In the genomic region with DNA sequence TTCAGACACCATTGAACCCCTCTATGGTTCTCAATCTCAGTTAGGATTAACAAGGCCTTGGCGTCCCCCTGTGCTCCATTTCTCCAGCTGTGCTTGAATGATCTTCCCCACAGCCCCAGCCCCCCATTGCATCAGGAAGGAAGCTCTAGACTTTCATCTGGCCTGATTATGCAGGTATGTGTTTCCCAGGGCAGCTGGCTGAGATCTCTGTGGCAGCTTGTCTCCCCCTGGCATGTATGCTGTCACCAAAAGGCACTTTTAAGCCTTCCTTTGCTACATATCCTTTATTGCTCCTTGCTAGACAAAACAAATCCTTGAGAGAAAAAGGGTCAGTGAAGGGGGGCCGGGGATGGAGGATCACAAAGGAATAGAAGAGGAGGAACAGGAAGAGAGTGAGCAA, we compare ENCODE assay signal across 1 cellular context.
TF ChIP-seq lines count a peak whose summit lies in the region.

No MANE protein-coding gene starts in this region.

TF ChIP-seq in WTC11, 78 proteins besides CTCF, POLR2A, EP300 and RAD21 (continued from another document and continues in another):
- TF ChIP-seq, protein P1, sequence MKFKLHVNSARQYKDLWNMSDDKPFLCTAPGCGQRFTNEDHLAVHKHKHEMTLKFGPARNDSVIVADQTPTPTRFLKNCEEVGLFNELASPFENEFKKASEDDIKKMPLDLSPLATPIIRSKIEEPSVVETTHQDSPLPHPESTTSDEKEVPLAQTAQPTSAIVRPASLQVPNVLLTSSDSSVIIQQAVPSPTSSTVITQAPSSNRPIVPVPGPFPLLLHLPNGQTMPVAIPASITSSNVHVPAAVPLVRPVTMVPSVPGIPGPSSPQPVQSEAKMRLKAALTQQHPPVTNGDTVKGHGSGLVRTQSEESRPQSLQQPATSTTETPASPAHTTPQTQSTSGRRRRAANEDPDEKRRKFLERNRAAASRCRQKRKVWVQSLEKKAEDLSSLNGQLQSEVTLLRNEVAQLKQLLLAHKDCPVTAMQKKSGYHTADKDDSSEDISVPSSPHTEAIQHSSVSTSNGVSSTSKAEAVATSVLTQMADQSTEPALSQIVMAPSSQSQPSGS (CRISPR knock-in tag; IDR thresholded peaks at IDR 0.05; ENCODE audit: borderline replicate concordance, low read depth), result no peak
- TF ChIP-seq ELF4 (CRISPR knock-in tag; IDR thresholded peaks at IDR 0.05; ENCODE audit: low read depth), result no peak
- TF ChIP-seq TEAD1 (CRISPR knock-in tag; IDR thresholded peaks at IDR 0.05), result peak; percentile 96
- TF ChIP-seq CREM (CRISPR knock-in tag; IDR thresholded peaks at IDR 0.05), result no peak
- no peak for TF ChIP-seq ZNF396 (CRISPR knock-in tag; IDR thresholded peaks at IDR 0.05; ENCODE audit: borderline replicate concordance)
- TF ChIP-seq ETV6 (CRISPR knock-in tag; IDR thresholded peaks at IDR 0.05), result peak; percentile 95; the same call in 1 of the 2 replicates
- TF ChIP-seq ZNF219 (CRISPR knock-in tag; IDR thresholded peaks at IDR 0.05; ENCODE audit: borderline replicate concordance), result peak; percentile 69; the same call in 1 of the 2 replicates
- TF ChIP-seq, protein P2, sequence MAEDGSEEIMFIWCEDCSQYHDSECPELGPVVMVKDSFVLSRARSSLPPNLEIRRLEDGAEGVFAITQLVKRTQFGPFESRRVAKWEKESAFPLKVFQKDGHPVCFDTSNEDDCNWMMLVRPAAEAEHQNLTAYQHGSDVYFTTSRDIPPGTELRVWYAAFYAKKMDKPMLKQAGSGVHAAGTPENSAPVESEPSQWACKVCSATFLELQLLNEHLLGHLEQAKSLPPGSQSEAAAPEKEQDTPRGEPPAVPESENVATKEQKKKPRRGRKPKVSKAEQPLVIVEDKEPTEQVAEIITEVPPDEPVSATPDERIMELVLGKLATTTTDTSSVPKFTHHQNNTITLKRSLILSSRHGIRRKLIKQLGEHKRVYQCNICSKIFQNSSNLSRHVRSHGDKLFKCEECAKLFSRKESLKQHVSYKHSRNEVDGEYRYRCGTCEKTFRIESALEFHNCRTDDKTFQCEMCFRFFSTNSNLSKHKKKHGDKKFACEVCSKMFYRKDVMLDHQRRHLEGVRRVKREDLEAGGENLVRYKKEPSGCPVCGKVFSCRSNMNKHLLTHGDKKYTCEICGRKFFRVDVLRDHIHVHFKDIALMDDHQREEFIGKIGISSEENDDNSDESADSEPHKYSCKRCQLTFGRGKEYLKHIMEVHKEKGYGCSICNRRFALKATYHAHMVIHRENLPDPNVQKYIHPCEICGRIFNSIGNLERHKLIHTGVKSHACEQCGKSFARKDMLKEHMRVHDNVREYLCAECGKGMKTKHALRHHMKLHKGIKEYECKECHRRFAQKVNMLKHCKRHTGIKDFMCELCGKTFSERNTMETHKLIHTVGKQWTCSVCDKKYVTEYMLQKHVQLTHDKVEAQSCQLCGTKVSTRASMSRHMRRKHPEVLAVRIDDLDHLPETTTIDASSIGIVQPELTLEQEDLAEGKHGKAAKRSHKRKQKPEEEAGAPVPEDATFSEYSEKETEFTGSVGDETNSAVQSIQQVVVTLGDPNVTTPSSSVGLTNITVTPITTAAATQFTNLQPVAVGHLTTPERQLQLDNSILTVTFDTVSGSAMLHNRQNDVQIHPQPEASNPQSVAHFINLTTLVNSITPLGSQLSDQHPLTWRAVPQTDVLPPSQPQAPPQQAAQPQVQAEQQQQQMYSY (CRISPR knock-in tag; IDR thresholded peaks at IDR 0.05), result no peak
- TF ChIP-seq MYBL2 (CRISPR knock-in tag; IDR thresholded peaks at IDR 0.05), result no peak
- TF ChIP-seq, protein P3, sequence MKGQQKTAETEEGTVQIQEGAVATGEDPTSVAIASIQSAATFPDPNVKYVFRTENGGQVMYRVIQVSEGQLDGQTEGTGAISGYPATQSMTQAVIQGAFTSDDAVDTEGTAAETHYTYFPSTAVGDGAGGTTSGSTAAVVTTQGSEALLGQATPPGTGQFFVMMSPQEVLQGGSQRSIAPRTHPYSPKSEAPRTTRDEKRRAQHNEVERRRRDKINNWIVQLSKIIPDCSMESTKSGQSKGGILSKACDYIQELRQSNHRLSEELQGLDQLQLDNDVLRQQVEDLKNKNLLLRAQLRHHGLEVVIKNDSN (CRISPR knock-in tag; IDR thresholded peaks at IDR 0.05), result no peak
- TF ChIP-seq FOXJ3 (CRISPR knock-in tag; IDR thresholded peaks at IDR 0.05; ENCODE audit: borderline replicate concordance), result no peak
- TF ChIP-seq, protein P4, sequence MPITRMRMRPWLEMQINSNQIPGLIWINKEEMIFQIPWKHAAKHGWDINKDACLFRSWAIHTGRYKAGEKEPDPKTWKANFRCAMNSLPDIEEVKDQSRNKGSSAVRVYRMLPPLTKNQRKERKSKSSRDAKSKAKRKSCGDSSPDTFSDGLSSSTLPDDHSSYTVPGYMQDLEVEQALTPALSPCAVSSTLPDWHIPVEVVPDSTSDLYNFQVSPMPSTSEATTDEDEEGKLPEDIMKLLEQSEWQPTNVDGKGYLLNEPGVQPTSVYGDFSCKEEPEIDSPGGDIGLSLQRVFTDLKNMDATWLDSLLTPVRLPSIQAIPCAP (CRISPR knock-in tag; IDR thresholded peaks at IDR 0.05), result no peak
- TF ChIP-seq, protein P5, sequence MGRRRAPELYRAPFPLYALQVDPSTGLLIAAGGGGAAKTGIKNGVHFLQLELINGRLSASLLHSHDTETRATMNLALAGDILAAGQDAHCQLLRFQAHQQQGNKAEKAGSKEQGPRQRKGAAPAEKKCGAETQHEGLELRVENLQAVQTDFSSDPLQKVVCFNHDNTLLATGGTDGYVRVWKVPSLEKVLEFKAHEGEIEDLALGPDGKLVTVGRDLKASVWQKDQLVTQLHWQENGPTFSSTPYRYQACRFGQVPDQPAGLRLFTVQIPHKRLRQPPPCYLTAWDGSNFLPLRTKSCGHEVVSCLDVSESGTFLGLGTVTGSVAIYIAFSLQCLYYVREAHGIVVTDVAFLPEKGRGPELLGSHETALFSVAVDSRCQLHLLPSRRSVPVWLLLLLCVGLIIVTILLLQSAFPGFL (CRISPR knock-in tag; IDR thresholded peaks at IDR 0.05; ENCODE audit: borderline replicate concordance), result no peak
- TF ChIP-seq CBFB (CRISPR knock-in tag; IDR thresholded peaks at IDR 0.05; ENCODE audit: low read depth), result no peak
- peak; percentile 71; the same call in 1 of the 2 replicates for TF ChIP-seq FOXK1 (CRISPR knock-in tag; IDR thresholded peaks at IDR 0.05)
- TF ChIP-seq, protein P6, sequence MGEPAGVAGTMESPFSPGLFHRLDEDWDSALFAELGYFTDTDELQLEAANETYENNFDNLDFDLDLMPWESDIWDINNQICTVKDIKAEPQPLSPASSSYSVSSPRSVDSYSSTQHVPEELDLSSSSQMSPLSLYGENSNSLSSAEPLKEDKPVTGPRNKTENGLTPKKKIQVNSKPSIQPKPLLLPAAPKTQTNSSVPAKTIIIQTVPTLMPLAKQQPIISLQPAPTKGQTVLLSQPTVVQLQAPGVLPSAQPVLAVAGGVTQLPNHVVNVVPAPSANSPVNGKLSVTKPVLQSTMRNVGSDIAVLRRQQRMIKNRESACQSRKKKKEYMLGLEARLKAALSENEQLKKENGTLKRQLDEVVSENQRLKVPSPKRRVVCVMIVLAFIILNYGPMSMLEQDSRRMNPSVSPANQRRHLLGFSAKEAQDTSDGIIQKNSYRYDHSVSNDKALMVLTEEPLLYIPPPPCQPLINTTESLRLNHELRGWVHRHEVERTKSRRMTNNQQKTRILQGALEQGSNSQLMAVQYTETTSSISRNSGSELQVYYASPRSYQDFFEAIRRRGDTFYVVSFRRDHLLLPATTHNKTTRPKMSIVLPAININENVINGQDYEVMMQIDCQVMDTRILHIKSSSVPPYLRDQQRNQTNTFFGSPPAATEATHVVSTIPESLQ (CRISPR knock-in tag; IDR thresholded peaks at IDR 0.05), result no peak
- TF ChIP-seq, protein P7, sequence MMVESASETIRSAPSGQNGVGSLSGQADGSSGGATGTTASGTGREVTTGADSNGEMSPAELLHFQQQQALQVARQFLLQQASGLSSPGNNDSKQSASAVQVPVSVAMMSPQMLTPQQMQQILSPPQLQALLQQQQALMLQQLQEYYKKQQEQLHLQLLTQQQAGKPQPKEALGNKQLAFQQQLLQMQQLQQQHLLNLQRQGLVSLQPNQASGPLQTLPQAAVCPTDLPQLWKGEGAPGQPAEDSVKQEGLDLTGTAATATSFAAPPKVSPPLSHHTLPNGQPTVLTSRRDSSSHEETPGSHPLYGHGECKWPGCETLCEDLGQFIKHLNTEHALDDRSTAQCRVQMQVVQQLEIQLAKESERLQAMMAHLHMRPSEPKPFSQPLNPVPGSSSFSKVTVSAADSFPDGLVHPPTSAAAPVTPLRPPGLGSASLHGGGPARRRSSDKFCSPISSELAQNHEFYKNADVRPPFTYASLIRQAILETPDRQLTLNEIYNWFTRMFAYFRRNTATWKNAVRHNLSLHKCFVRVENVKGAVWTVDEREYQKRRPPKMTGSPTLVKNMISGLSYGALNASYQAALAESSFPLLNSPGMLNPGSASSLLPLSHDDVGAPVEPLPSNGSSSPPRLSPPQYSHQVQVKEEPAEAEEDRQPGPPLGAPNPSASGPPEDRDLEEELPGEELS (CRISPR knock-in tag; IDR thresholded peaks at IDR 0.05), result peak; percentile 83; the same call in 1 of the 2 replicates
- TF ChIP-seq GTF2I (CRISPR knock-in tag; conservative IDR thresholded peaks at IDR 0.05), result no peak
- no peak for TF ChIP-seq ZNF121 (CRISPR knock-in tag; IDR thresholded peaks at IDR 0.05)
- no peak for TF ChIP-seq NR2C2 (CRISPR knock-in tag; IDR thresholded peaks at IDR 0.05)
- TF ChIP-seq GRHL2 (CRISPR knock-in tag; IDR thresholded peaks at IDR 0.05; ENCODE audit: insufficient replicate concordance, severe bottlenecking), result no peak
- no peak for TF ChIP-seq KAT7 (CRISPR knock-in tag; IDR thresholded peaks at IDR 0.05; ENCODE audit: borderline replicate concordance)
- TF ChIP-seq, protein P8, sequence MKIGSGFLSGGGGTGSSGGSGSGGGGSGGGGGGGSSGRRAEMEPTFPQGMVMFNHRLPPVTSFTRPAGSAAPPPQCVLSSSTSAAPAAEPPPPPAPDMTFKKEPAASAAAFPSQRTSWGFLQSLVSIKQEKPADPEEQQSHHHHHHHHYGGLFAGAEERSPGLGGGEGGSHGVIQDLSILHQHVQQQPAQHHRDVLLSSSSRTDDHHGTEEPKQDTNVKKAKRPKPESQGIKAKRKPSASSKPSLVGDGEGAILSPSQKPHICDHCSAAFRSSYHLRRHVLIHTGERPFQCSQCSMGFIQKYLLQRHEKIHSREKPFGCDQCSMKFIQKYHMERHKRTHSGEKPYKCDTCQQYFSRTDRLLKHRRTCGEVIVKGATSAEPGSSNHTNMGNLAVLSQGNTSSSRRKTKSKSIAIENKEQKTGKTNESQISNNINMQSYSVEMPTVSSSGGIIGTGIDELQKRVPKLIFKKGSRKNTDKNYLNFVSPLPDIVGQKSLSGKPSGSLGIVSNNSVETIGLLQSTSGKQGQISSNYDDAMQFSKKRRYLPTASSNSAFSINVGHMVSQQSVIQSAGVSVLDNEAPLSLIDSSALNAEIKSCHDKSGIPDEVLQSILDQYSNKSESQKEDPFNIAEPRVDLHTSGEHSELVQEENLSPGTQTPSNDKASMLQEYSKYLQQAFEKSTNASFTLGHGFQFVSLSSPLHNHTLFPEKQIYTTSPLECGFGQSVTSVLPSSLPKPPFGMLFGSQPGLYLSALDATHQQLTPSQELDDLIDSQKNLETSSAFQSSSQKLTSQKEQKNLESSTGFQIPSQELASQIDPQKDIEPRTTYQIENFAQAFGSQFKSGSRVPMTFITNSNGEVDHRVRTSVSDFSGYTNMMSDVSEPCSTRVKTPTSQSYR (CRISPR knock-in tag; IDR thresholded peaks at IDR 0.05), result peak; percentile 93
- TF ChIP-seq CREB1 (CRISPR knock-in tag; IDR thresholded peaks at IDR 0.05), result no peak
- TF ChIP-seq, protein P9, sequence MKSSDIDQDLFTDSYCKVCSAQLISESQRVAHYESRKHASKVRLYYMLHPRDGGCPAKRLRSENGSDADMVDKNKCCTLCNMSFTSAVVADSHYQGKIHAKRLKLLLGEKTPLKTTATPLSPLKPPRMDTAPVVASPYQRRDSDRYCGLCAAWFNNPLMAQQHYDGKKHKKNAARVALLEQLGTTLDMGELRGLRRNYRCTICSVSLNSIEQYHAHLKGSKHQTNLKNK (CRISPR knock-in tag; IDR thresholded peaks at IDR 0.05), result no peak
- TF ChIP-seq EMX1 (CRISPR knock-in tag; IDR thresholded peaks at IDR 0.05), result no peak
- TF ChIP-seq ZBTB21 (CRISPR knock-in tag; IDR thresholded peaks at IDR 0.05; ENCODE audit: borderline replicate concordance), result no peak
- peak; percentile 88; the same call in 1 of the 2 replicates for TF ChIP-seq TEAD4 (CRISPR knock-in tag; IDR thresholded peaks at IDR 0.05)
- TF ChIP-seq HMGA2 (CRISPR knock-in tag; IDR thresholded peaks at IDR 0.05), result no peak
- no peak for TF ChIP-seq SMAD3 (CRISPR knock-in tag; IDR thresholded peaks at IDR 0.05; ENCODE audit: borderline replicate concordance)
- TF ChIP-seq RELA (CRISPR knock-in tag; IDR thresholded peaks at IDR 0.05; ENCODE audit: borderline replicate concordance), result no peak
- no peak for TF ChIP-seq ZNF416 (CRISPR knock-in tag; IDR thresholded peaks at IDR 0.05)
- TF ChIP-seq RORB (CRISPR knock-in tag; IDR thresholded peaks at IDR 0.05), result no peak
- no peak for TF ChIP-seq PRRX2 (CRISPR knock-in tag; IDR thresholded peaks at IDR 0.05)
- no peak for TF ChIP-seq ATF1 (CRISPR knock-in tag; IDR thresholded peaks at IDR 0.05)
- peak; percentile 60; the same call in 1 of the 2 replicates for TF ChIP-seq SP1 (CRISPR knock-in tag; conservative IDR thresholded peaks at IDR 0.05)
- TF ChIP-seq, protein P10, sequence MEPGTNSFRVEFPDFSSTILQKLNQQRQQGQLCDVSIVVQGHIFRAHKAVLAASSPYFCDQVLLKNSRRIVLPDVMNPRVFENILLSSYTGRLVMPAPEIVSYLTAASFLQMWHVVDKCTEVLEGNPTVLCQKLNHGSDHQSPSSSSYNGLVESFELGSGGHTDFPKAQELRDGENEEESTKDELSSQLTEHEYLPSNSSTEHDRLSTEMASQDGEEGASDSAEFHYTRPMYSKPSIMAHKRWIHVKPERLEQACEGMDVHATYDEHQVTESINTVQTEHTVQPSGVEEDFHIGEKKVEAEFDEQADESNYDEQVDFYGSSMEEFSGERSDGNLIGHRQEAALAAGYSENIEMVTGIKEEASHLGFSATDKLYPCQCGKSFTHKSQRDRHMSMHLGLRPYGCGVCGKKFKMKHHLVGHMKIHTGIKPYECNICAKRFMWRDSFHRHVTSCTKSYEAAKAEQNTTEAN (CRISPR knock-in tag; IDR thresholded peaks at IDR 0.05), result peak; percentile 82
- peak; percentile 59; the same call in 1 of the 2 replicates for TF ChIP-seq NFE2L1 (CRISPR knock-in tag; IDR thresholded peaks at IDR 0.05)
- TF ChIP-seq, protein P11, sequence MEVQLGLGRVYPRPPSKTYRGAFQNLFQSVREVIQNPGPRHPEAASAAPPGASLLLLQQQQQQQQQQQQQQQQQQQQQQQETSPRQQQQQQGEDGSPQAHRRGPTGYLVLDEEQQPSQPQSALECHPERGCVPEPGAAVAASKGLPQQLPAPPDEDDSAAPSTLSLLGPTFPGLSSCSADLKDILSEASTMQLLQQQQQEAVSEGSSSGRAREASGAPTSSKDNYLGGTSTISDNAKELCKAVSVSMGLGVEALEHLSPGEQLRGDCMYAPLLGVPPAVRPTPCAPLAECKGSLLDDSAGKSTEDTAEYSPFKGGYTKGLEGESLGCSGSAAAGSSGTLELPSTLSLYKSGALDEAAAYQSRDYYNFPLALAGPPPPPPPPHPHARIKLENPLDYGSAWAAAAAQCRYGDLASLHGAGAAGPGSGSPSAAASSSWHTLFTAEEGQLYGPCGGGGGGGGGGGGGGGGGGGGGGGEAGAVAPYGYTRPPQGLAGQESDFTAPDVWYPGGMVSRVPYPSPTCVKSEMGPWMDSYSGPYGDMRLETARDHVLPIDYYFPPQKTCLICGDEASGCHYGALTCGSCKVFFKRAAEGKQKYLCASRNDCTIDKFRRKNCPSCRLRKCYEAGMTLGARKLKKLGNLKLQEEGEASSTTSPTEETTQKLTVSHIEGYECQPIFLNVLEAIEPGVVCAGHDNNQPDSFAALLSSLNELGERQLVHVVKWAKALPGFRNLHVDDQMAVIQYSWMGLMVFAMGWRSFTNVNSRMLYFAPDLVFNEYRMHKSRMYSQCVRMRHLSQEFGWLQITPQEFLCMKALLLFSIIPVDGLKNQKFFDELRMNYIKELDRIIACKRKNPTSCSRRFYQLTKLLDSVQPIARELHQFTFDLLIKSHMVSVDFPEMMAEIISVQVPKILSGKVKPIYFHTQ (CRISPR knock-in tag; IDR thresholded peaks at IDR 0.05), result no peak
